ENCODE assay signal across 13 cellular contexts in the genomic region with DNA sequence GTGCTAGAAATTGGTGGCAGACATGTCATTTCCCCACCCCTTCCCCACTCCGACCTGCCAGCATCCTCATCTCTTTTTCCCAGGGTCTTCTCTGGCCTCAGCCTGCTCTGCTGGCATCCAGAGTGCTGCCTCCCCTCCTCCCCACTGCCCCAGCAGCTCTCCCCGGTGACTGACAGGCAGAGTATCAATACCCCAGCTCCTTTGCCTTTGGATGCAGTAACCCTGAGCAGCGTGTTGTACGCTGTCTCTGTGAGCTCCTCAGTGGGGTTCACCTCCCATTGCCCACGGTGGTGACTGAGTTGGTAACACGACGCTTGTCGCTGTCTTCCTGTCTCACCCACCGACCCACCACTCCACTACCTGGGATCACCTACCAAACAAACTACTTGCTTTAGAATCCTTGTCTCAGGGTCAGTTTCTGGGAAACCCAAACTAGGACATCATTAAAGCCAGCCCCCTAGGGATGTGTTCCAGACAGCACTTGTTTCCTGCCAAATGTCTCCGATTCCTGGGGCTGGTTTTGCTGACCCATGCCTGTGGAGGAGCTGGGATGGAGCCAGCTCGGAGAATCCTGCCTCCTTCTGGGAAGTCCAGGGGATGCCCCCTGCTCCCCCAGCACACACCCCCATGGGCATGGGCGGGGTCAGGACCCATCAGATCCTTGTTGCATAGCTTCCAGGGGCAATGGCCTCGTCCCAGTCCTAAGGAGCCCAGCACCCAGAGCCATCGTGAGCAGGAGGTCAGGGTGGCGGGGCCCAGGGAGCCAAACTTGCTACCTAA.
"Had no signal": no experiment of that assay in that cellular context is flagged by ENCODE, and none has a peak within 500 bp of the region (broad histone marks: within the 10 kb centered on the region; RNA-seq: fewer than 3 reads in every experiment).

No MANE protein-coding gene starts in this region.

- H3K9me3 ChIP-seq: colonic mucosa, lower lobe of right lung, sigmoid colon, upper lobe of left lung had no signal

- H3K4me3 ChIP-seq: colonic mucosa, lower lobe of right lung, sigmoid colon, upper lobe of left lung had no signal

- H3K27me3 ChIP-seq: colonic mucosa, upper lobe of left lung had no signal

- H3K9me3 Mint-ChIP-seq: activated naive CD4-positive, alpha-beta T cell treated with anti-CD3 and anti-CD28 coated beads, Interleukin-2, amount 10 ng/mL, durations not matched to agents 7 days and 5 days; activated T-helper 17 cell treated with anti-CD3 and anti-CD28 coated beads, Interleukin-2, amount 50 U/mL, for 72 hours had no signal

- H3K27ac ChIP-seq: colonic mucosa, lower lobe of right lung, sigmoid colon, upper lobe of left lung, WERI-Rb-1 had no signal

- H3K27me3 Mint-ChIP-seq: activated T-helper 17 cell treated with anti-CD3 and anti-CD28 coated beads, Interleukin-2, amount 50 U/mL, for 72 hours had no signal

- H3K4me3 Mint-ChIP-seq: activated naive CD4-positive, alpha-beta T cell treated with anti-CD3 and anti-CD28 coated beads, Interleukin-2, amount 10 ng/mL, durations not matched to agents 7 days and 5 days; activated T-helper 17 cell treated with anti-CD3 and anti-CD28 coated beads, Interleukin-2, amount 50 U/mL, for 72 hours had no signal

- H3K27ac Mint-ChIP-seq: activated naive CD4-positive, alpha-beta T cell treated with anti-CD3 and anti-CD28 coated beads, Interleukin-2, amount 10 ng/mL, durations not matched to agents 7 days and 5 days; activated T-helper 17 cell treated with anti-CD3 and anti-CD28 coated beads, Interleukin-2, amount 50 U/mL, for 72 hours had no signal

- H3K4me1 ChIP-seq: colonic mucosa, lower lobe of right lung, sigmoid colon, upper lobe of left lung had no signal

- H3K36me3 ChIP-seq: colonic mucosa, lower lobe of right lung, sigmoid colon, upper lobe of left lung had no signal

- DNase-seq: activated CD4-positive, alpha-beta T cell treated with anti-CD3 and anti-CD28 coated beads for 48 hours; activated naive CD4-positive, alpha-beta T cell treated with anti-CD3 and anti-CD28 coated beads, Interleukin-2, amount 10 ng/mL, durations not matched to agents 7 days and 5 days; activated T-cell treated with anti-CD3 and anti-CD28 coated beads for 4 hours; colonic mucosa; effector memory CD4-positive, alpha-beta T cell; hippocampal formation; lower lobe of right lung; midbrain; sigmoid colon; stimulated activated naive CD4-positive, alpha-beta T cell treated with Interleukin-2 at 50 U/mL for 16 hours; upper lobe of left lung; WERI-Rb-1 had no signal

- ATAC-seq: activated T-helper 17 cell treated with anti-CD3 and anti-CD28 coated beads, Interleukin-2, amount 50 U/mL, for 72 hours; lower lobe of right lung had no signal
